ENCODE assay signal across 10 cellular contexts in genomic region chr1:21317035-21317689, GRCh38. TPM values are rescaled to one million over a fixed set of nuclear protein-coding genes. Genes with fewer than 3 reads are reported as not detected.
A peak's percentile ranks its signal among the peaks of the same experiment; 100 is the strongest.
DNase-seq lines count a peak whose midpoint lies in the region; TF ChIP-seq lines count a peak whose summit lies in the region.
"Had no signal": no experiment of that assay in that cellular context is flagged by ENCODE, and none has a peak within 500 bp of the region (broad histone marks: within the 10 kb centered on the region; RNA-seq: fewer than 3 reads in every experiment).

No MANE protein-coding gene starts in this region.

- H3K4me1 ChIP-seq in H9 (ENCODE audit: insufficient read depth, low read length) (peaks cover 25% of the 10 kb centered on the region; the same call in 1 of the 2 replicates), duodenal mucosa (ENCODE audit: control insufficient read depth in 1 of 2, insufficient read depth in 2 of 2, low read length in 2 of 2) (peaks cover 4 to 10% of the 10 kb centered on the region in 2 donors), subcutaneous abdominal adipose tissue (ENCODE audit: control insufficient read depth in 5 of 5, insufficient read depth in 5 of 5, low read length in 5 of 5) (peaks cover 32 to 74% (median 60%) of the 10 kb centered on the region in 5 donors)

- H3K9ac ChIP-seq in H9 (ENCODE audit: extremely low read depth, insufficient read length, low read length) (no peak overlapping the region), duodenal mucosa (ENCODE audit: low read depth in 1 of 2, low read length in 2 of 2) (no peak overlapping the region), subcutaneous abdominal adipose tissue (ENCODE audit: low read length in 5 of 5) (peak overlapping the region in 2 of 5 donors; percentile 33 to 44)

- no peaks in the 10 kb centered on the region for H3K79me1 ChIP-seq in H9 (ENCODE audit: insufficient read depth, low read depth, low read length, poor library complexity, severe bottlenecking)

- no peak overlapping the region for H3K14ac ChIP-seq in H9 (ENCODE audit: insufficient read depth, low read length)

- H2AK5ac ChIP-seq in H9 (ENCODE audit: insufficient read length, low read length), result no peak overlapping the region

- H2BK5ac ChIP-seq in H9 (ENCODE audit: insufficient read length, low read length), result no peak overlapping the region

- no CpG with 5 or more reads among the region's 16 CpGs for WGBS in H9 (ENCODE audit: extremely low coverage, insufficient read length, low lambda C conversion rate)

- no peaks in the 10 kb centered on the region for H3K23me2 ChIP-seq in H9 (ENCODE audit: insufficient read length, low read depth, low read length, poor library complexity, severe bottlenecking)

- H3K36me3 ChIP-seq in duodenal mucosa (ENCODE audit: control insufficient read depth in 1 of 2, insufficient read depth in 2 of 2, low read length in 2 of 2) (no peaks in the 10 kb centered on the region), subcutaneous abdominal adipose tissue (ENCODE audit: control insufficient read depth in 5 of 5, insufficient read depth in 5 of 5, low read length in 5 of 5) (peaks cover 0 to 4% (median 0%) of the 10 kb centered on the region in 5 donors)
- H3K36me3 ChIP-seq: SJCRH30 had no signal

- no peak overlapping the region for H3K4ac ChIP-seq in H9 (ENCODE audit: low read depth, low read length)

- no peak overlapping the region for H2AFZ ChIP-seq in H9 (ENCODE audit: low read length)

- no peak overlapping the region for H2BK20ac ChIP-seq in H9 (ENCODE audit: low read depth, low read length, poor library complexity, severe bottlenecking)

- TF ChIP-seq CTCF in H9 (conservative IDR thresholded peaks at IDR 0.05), result no peak

- H3K56ac ChIP-seq in H9 (ENCODE audit: insufficient read length, low read depth, low read length), result no peak overlapping the region

- H3K9me3 Mint-ChIP-seq in H9, result no peaks in the 10 kb centered on the region
- H3K9me3 Mint-ChIP-seq in activated T-cell treated with anti-CD3 and anti-CD28 coated beads, Interleukin-2, amount 50 U/mL, for 24 hours, result no peaks in the 10 kb centered on the region

- H3K4me2 ChIP-seq in H9 (ENCODE audit: insufficient read depth, insufficient read length, low read length), result no peak overlapping the region

- H3K27me3 ChIP-seq in H9 (ENCODE audit: insufficient read depth, low read length) (no peaks in the 10 kb centered on the region), duodenal mucosa (ENCODE audit: control insufficient read depth in 1 of 2, insufficient read depth in 2 of 2, low read length in 2 of 2) (no peaks in the 10 kb centered on the region), subcutaneous abdominal adipose tissue (ENCODE audit: control insufficient read depth in 5 of 5, insufficient read depth in 4 of 5, low read length in 5 of 5) (no peaks in the 10 kb centered on the region)
- H3K27me3 ChIP-seq: SJCRH30 had no signal

- no peaks in the 10 kb centered on the region; a peak in 1 of 7 replicates for H3K36me3 Mint-ChIP-seq in H9 (ENCODE audit: insufficient read depth in 1 of 3, low read depth in 3 of 3)
- peaks cover 70% of the 10 kb centered on the region for H3K36me3 Mint-ChIP-seq in activated T-cell treated with anti-CD3 and anti-CD28 coated beads, Interleukin-2, amount 50 U/mL, for 24 hours (ENCODE audit: low read depth)

- H3K9me3 ChIP-seq in H9 (ENCODE audit: control insufficient read depth, low read depth, low read length) (no peaks in the 10 kb centered on the region), duodenal mucosa (ENCODE audit: control insufficient read depth in 1 of 2, low read length in 2 of 2) (no peaks in the 10 kb centered on the region), subcutaneous abdominal adipose tissue (ENCODE audit: control insufficient read depth in 5 of 5, low read length in 5 of 5) (no peaks in the 10 kb centered on the region)
- H3K9me3 ChIP-seq: SJCRH30 had no signal

- no peak overlapping the region for H2BK12ac ChIP-seq in H9 (ENCODE audit: insufficient read length, low read depth, low read length)

- peak overlapping the region in 2 of 3 experiments; percentile 7 to 55; a peak in 2 of 7 replicates for H3K27ac Mint-ChIP-seq in H9
- H3K27ac Mint-ChIP-seq in activated T-cell treated with anti-CD3 and anti-CD28 coated beads, Interleukin-2, amount 50 U/mL, for 24 hours, result no peak overlapping the region

- DNase-seq in H9 (no peak), medulla oblongata (ENCODE audit: extremely low spot score) (peak; percentile 80), hippocampal formation (lab: John Stamatoyannopoulos, UW) (no peak), NCI-H510A (lab: John Stamatoyannopoulos, UW) (no peak), NCI-H226 (no peak)
- DNase-seq in activated T-cell treated with anti-CD3 and anti-CD28 coated beads, Interleukin-2, amount 50 U/mL, for 24 hours, result no peak
- DNase-seq: activated T-cell treated with anti-CD3 and anti-CD28 coated beads, Interleukin-2, amount 50 U/mL, for 1 hour; SJCRH30 had no signal

- no peaks in the 10 kb centered on the region for H3K27me3 Mint-ChIP-seq in H9 (ENCODE audit: low read depth)
- no peaks in the 10 kb centered on the region for H3K27me3 Mint-ChIP-seq in activated T-cell treated with anti-CD3 and anti-CD28 coated beads, Interleukin-2, amount 50 U/mL, for 24 hours

- peaks cover 63 to 72% of the 10 kb centered on the region in 2 experiments for H3K4me1 Mint-ChIP-seq in H9
- H3K4me1 Mint-ChIP-seq in activated T-cell treated with anti-CD3 and anti-CD28 coated beads, Interleukin-2, amount 50 U/mL, for 24 hours (ENCODE audit: low read depth), result peaks cover 63% of the 10 kb centered on the region

- no peak overlapping the region for H3K4me3 ChIP-seq in duodenal mucosa (ENCODE audit: low read depth in 1 of 2, low read length in 2 of 2)
- peak overlapping the region in 2 of 5 donors; percentile 12 to 26 for H3K4me3 ChIP-seq in subcutaneous abdominal adipose tissue (ENCODE audit: low read depth in 1 of 5, low read length in 5 of 5)
- H3K4me3 ChIP-seq: SJCRH30 had no signal

- H4K20me1 ChIP-seq in H9 (ENCODE audit: control insufficient read depth, insufficient read depth, insufficient read length), result no peaks in the 10 kb centered on the region

- no peak overlapping the region for H4K91ac ChIP-seq in H9 (ENCODE audit: insufficient read length, low read depth, low read length)

- H2BK120ac ChIP-seq in H9 (ENCODE audit: low read depth, low read length, poor library complexity, severe bottlenecking), result no peak overlapping the region

- H3K4me3 Mint-ChIP-seq in H9, result no peak overlapping the region
- no peak overlapping the region for H3K4me3 Mint-ChIP-seq in activated T-cell treated with anti-CD3 and anti-CD28 coated beads, Interleukin-2, amount 50 U/mL, for 24 hours

- no peak overlapping the region for H3K23ac ChIP-seq in H9 (ENCODE audit: insufficient read length, low read depth, low read length)

- no peak overlapping the region for H3T11ph ChIP-seq in H9 (ENCODE audit: low read length)

- H3K79me2 ChIP-seq in H9 (ENCODE audit: insufficient read depth, low read length), result no peaks in the 10 kb centered on the region

- no peak overlapping the region for H4K8ac ChIP-seq in H9 (replicated peaks; ENCODE audit: insufficient read length, low read depth, low read length)

- H2BK15ac ChIP-seq in H9 (ENCODE audit: low read depth, low read length), result no peak overlapping the region

- no peak overlapping the region for H3K18ac ChIP-seq in H9 (ENCODE audit: insufficient read length, low read depth, low read length)

- H4K5ac ChIP-seq in H9 (ENCODE audit: insufficient read length, low read depth, low read length), result no peak overlapping the region

- H3K27ac ChIP-seq in H9 (ENCODE audit: insufficient read length, low read depth, low read length) (no peak overlapping the region), duodenal mucosa (ENCODE audit: low read depth, low read length) (peak overlapping the region; percentile 83), subcutaneous abdominal adipose tissue (ENCODE audit: low read depth, low read length) (peak overlapping the region; percentile 90)
- H3K27ac ChIP-seq: SJCRH30 had no signal

RNA-seq across cellular contexts. Expression of gene ECE1, which starts 26.9 kb away (rescaled TPM):
- 27.7 and 31.1 TPM in 2 replicates for total RNA-seq in H9 (2021)
